Comparison of ENCODE assay signal across 15 cellular contexts in the genomic region with DNA sequence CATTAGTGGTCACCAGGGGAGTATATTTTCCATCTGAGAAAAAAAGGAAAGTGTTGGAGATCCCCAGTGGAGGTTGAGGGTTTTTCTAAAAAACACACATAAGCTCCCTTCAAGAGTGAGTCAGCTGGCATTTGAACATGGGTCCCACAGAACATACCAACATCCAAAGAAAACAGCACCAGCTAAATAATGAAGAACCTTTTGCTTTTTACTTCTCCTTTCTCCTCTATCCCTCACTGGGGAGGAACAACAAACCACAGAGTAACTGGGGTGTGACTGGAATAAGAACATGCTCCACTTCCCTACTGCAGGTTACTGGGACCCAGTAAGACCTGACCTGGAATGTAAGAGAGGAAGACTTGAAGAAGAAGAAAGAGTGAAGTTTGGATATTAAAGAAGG. TPM values are rescaled to one million over a fixed set of nuclear protein-coding genes. Genes with fewer than 3 reads are reported as not detected.
DNase-seq lines count a peak whose midpoint lies in the region; TF ChIP-seq lines count a peak whose summit lies in the region.
"Had no signal": no experiment of that assay in that cellular context is flagged by ENCODE, and none has a peak within 500 bp of the region (broad histone marks: within the 10 kb centered on the region; RNA-seq: fewer than 3 reads in every experiment).

No MANE protein-coding gene starts in this region.

- in situ Hi-C loops in astrocyte of the spinal cord (cut with HindIII; ENCODE audit: low sequenced_read_pairs) = no loop called here

- no peaks in the 10 kb centered on the region for H3K9me3 Mint-ChIP-seq in nephron progenitor cell
- H3K9me3 Mint-ChIP-seq: activated CD4-positive, alpha-beta memory T cell treated with anti-CD3 and anti-CD28 coated beads, Interleukin-2, amount 10 ng/mL, durations not matched to agents 7 days and 5 days had no signal

- no peaks in the 10 kb centered on the region for H3K27me3 Mint-ChIP-seq in nephron progenitor cell (ENCODE audit: low read depth, poor library complexity)

- no peaks in the 10 kb centered on the region for H3K36me3 Mint-ChIP-seq in nephron progenitor cell (ENCODE audit: low read depth)

- peak; percentile 46 for DNase-seq in EH (ENCODE audit: low read depth)
- DNase-seq in NOMO-1 treated with DMSO at 0.1 percent for 48 hours (lab: John Stamatoyannopoulos, UW; ENCODE audit: unreplicated experiment) = peak; percentile 66
- DNase-seq in astrocyte of the spinal cord (ENCODE audit: low read depth, low spot score) = peak; percentile 54
- peak; percentile 94 for DNase-seq in renal cortical epithelial cell (ENCODE audit: low read depth)
- DNase-seq in NCI-H2171 (lab: John Stamatoyannopoulos, UW) = no peak
- no peak for DNase-seq in nephron progenitor cell
- no peak for DNase-seq in DMS79 (lab: John Stamatoyannopoulos, UW)
- no peak for DNase-seq in HK-2 (ENCODE audit: unreplicated experiment)
- DNase-seq: activated CD4-positive, alpha-beta memory T cell treated with anti-CD3 and anti-CD28 coated beads, Interleukin-2, amount 10 ng/mL, durations not matched to agents 7 days and 5 days; activated effector memory CD4-positive, alpha-beta T cell treated with anti-CD3 and anti-CD28 coated beads, Interleukin-2, amount 50 U/mL, for 16 hours; cortex of kidney; NCI-H2029 treated with DMSO at 0.1 percent for 48 hours; NCI-H82; psoas muscle had no signal

- H3K27ac Mint-ChIP-seq in nephron progenitor cell = no peak overlapping the region
- H3K27ac Mint-ChIP-seq: activated CD4-positive, alpha-beta memory T cell treated with anti-CD3 and anti-CD28 coated beads, Interleukin-2, amount 10 ng/mL, durations not matched to agents 7 days and 5 days had no signal

- peaks cover 16% of the 10 kb centered on the region for H3K4me1 Mint-ChIP-seq in nephron progenitor cell
- H3K4me1 Mint-ChIP-seq: activated CD4-positive, alpha-beta memory T cell treated with anti-CD3 and anti-CD28 coated beads, Interleukin-2, amount 10 ng/mL, durations not matched to agents 7 days and 5 days had no signal

- no peak overlapping the region for H3K4me3 Mint-ChIP-seq in nephron progenitor cell
- H3K4me3 Mint-ChIP-seq: activated CD4-positive, alpha-beta memory T cell treated with anti-CD3 and anti-CD28 coated beads, Interleukin-2, amount 10 ng/mL, durations not matched to agents 7 days and 5 days had no signal

- TF ChIP-seq CTCF in astrocyte of the spinal cord (IDR thresholded peaks at IDR 0.05; ENCODE audit: low read depth, low read length) (no peak), nephron progenitor cell (IDR thresholded peaks at IDR 0.05) (no peak)

- H3K4me3 ChIP-seq in astrocyte of the spinal cord (ENCODE audit: low read depth, low read length) = no peak overlapping the region
- H3K4me3 ChIP-seq: hepatocyte, psoas muscle had no signal

RNA-seq across cellular contexts. Expression of a gene that starts 56.5 kb away (rescaled TPM):
- 20.7 and 43.3 TPM in 2 replicates for total RNA-seq in renal cortical epithelial cell

Comparison
In these comparisons a context has a peak if more than half of its experiments do, and no peak if none do; other contexts are left out.
1. DNase-seq: peak in EH (single experiment), NOMO-1 treated with DMSO at 0.1 percent for 48 hours (single experiment), astrocyte of the spinal cord (single experiment) and renal cortical epithelial cell (single experiment); none in NCI-H2171 (single experiment), nephron progenitor cell (single experiment), DMS79 (single experiment) and HK-2 (single experiment).